Comparison of ENCODE assay signal across 1 cellular context in the genomic region with DNA sequence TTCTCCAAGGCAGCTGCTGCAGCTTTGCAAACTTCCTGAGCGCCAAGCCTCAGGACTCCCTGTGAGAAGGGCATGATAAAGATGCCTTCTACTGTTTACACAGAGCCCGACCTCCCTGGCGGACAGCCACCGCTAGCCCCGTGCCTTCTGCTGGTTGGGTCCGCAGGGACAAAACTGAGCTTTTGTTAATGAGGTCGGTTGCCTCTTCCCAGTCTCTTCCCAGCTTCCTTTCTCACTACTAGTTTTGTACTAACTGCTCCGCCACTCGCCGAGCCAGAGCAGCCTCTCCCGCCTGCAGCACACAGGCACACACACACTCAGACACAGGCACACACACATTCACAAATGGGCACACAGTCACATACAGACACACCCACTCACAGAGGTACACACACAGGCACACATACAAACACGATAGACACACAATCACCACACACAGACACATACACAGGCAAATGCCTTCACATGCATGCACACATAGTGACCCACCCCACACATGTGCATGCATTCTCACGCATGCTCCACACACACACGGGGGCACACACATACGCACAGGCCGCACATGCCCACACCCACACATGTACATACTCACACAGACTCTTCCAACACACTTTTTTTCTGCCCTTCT.
TF ChIP-seq lines count a peak whose summit lies in the region.

A gene with protein sequence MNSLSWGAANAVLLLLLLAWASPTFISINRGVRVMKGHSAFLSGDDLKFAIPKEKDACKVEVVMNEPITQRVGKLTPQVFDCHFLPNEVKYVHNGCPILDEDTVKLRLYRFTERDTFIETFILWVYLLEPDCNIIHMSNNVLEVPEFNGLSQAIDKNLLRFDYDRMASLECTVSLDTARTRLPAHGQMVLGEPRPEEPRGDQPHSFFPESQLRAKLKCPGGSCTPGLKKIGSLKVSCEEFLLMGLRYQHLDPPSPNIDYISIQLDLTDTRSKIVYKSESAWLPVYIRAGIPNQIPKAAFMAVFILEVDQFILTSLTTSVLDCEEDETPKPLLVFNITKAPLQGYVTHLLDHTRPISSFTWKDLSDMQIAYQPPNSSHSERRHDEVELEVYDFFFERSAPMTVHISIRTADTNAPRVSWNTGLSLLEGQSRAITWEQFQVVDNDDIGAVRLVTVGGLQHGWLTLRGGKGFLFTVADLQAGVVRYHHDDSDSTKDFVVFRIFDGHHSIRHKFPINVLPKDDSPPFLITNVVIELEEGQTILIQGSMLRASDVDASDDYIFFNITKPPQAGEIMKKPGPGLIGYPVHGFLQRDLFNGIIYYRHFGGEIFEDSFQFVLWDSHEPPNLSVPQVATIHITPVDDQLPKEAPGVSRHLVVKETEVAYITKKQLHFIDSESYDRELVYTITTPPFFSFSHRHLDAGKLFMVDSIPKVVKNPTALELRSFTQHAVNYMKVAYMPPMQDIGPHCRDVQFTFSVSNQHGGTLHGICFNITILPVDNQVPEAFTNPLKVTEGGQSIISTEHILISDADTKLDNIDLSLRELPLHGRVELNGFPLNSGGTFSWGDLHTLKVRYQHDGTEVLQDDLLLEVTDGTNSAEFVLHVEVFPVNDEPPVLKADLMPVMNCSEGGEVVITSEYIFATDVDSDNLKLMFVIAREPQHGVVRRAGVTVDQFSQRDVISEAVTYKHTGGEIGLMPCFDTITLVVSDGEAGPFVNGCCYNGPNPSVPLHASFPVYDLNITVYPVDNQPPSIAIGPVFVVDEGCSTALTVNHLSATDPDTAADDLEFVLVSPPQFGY (N-terminal part only) (minus strand): TSS at position 251 of the 628 bp plus-strand sequence. CDS start 41,451 bp downstream, outside the sequence.

TF ChIP-seq in WTC11, 78 proteins besides CTCF, POLR2A, EP300 and RAD21 (continued from another document and continues in another):
- TF ChIP-seq, protein P1, sequence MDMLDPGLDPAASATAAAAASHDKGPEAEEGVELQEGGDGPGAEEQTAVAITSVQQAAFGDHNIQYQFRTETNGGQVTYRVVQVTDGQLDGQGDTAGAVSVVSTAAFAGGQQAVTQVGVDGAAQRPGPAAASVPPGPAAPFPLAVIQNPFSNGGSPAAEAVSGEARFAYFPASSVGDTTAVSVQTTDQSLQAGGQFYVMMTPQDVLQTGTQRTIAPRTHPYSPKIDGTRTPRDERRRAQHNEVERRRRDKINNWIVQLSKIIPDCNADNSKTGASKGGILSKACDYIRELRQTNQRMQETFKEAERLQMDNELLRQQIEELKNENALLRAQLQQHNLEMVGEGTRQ (CRISPR knock-in tag; IDR thresholded peaks at IDR 0.05), result 0 out of 2 replicates have a peak, but pooled peaks have one; percentile 16
- TF ChIP-seq ZNF219 (CRISPR knock-in tag; IDR thresholded peaks at IDR 0.05; ENCODE audit: borderline replicate concordance) (no peak), EMX1 (CRISPR knock-in tag; IDR thresholded peaks at IDR 0.05) (no peak), ETV6 (CRISPR knock-in tag; IDR thresholded peaks at IDR 0.05) (0 out of 2 replicates have a peak, but pooled peaks have one; percentile 64), SMAD3 (CRISPR knock-in tag; IDR thresholded peaks at IDR 0.05; ENCODE audit: borderline replicate concordance) (no peak), GRHL2 (CRISPR knock-in tag; IDR thresholded peaks at IDR 0.05; ENCODE audit: insufficient replicate concordance, severe bottlenecking) (no peak), PRRX2 (CRISPR knock-in tag; IDR thresholded peaks at IDR 0.05) (no peak), TP53 (CRISPR knock-in tag; IDR thresholded peaks at IDR 0.05) (no peak), TCF7 (CRISPR knock-in tag; IDR thresholded peaks at IDR 0.05; ENCODE audit: low read depth) (no peak), ZNF317 (CRISPR knock-in tag; IDR thresholded peaks at IDR 0.05; ENCODE audit: borderline replicate concordance, low read depth) (no peak), CBFB (CRISPR knock-in tag; IDR thresholded peaks at IDR 0.05; ENCODE audit: low read depth) (no peak), ATF1 (CRISPR knock-in tag; IDR thresholded peaks at IDR 0.05) (no peak), FOXK1 (CRISPR knock-in tag; IDR thresholded peaks at IDR 0.05) (peak; percentile 61), CREM (CRISPR knock-in tag; IDR thresholded peaks at IDR 0.05) (no peak), ZBTB21 (CRISPR knock-in tag; IDR thresholded peaks at IDR 0.05; ENCODE audit: borderline replicate concordance) (no peak), NR2C2 (CRISPR knock-in tag; IDR thresholded peaks at IDR 0.05) (no peak), ZNF396 (CRISPR knock-in tag; IDR thresholded peaks at IDR 0.05; ENCODE audit: borderline replicate concordance) (no peak), NR1H2 (CRISPR knock-in tag; IDR thresholded peaks at IDR 0.05) (no peak), JAZF1 (CRISPR knock-in tag; IDR thresholded peaks at IDR 0.05) (no peak), ELF4 (CRISPR knock-in tag; IDR thresholded peaks at IDR 0.05; ENCODE audit: low read depth) (no peak), SP1 (CRISPR knock-in tag; conservative IDR thresholded peaks at IDR 0.05) (no peak), NR3C1 (CRISPR knock-in tag; conservative IDR thresholded peaks at IDR 0.05; ENCODE audit: low read depth) (no peak), NFATC4 (CRISPR knock-in tag; IDR thresholded peaks at IDR 0.05) (no peak), ZNF263 (CRISPR knock-in tag; IDR thresholded peaks at IDR 0.05; ENCODE audit: low read depth) (no peak), ZNF232 (CRISPR knock-in tag; IDR thresholded peaks at IDR 0.05) (no peak)
- TF ChIP-seq, protein P2, sequence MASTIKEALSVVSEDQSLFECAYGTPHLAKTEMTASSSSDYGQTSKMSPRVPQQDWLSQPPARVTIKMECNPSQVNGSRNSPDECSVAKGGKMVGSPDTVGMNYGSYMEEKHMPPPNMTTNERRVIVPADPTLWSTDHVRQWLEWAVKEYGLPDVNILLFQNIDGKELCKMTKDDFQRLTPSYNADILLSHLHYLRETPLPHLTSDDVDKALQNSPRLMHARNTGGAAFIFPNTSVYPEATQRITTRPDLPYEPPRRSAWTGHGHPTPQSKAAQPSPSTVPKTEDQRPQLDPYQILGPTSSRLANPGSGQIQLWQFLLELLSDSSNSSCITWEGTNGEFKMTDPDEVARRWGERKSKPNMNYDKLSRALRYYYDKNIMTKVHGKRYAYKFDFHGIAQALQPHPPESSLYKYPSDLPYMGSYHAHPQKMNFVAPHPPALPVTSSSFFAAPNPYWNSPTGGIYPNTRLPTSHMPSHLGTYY (CRISPR knock-in tag; IDR thresholded peaks at IDR 0.05), result no peak
- TF ChIP-seq, protein P3, sequence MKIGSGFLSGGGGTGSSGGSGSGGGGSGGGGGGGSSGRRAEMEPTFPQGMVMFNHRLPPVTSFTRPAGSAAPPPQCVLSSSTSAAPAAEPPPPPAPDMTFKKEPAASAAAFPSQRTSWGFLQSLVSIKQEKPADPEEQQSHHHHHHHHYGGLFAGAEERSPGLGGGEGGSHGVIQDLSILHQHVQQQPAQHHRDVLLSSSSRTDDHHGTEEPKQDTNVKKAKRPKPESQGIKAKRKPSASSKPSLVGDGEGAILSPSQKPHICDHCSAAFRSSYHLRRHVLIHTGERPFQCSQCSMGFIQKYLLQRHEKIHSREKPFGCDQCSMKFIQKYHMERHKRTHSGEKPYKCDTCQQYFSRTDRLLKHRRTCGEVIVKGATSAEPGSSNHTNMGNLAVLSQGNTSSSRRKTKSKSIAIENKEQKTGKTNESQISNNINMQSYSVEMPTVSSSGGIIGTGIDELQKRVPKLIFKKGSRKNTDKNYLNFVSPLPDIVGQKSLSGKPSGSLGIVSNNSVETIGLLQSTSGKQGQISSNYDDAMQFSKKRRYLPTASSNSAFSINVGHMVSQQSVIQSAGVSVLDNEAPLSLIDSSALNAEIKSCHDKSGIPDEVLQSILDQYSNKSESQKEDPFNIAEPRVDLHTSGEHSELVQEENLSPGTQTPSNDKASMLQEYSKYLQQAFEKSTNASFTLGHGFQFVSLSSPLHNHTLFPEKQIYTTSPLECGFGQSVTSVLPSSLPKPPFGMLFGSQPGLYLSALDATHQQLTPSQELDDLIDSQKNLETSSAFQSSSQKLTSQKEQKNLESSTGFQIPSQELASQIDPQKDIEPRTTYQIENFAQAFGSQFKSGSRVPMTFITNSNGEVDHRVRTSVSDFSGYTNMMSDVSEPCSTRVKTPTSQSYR (CRISPR knock-in tag; IDR thresholded peaks at IDR 0.05), result no peak
- TF ChIP-seq, protein P4, sequence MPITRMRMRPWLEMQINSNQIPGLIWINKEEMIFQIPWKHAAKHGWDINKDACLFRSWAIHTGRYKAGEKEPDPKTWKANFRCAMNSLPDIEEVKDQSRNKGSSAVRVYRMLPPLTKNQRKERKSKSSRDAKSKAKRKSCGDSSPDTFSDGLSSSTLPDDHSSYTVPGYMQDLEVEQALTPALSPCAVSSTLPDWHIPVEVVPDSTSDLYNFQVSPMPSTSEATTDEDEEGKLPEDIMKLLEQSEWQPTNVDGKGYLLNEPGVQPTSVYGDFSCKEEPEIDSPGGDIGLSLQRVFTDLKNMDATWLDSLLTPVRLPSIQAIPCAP (CRISPR knock-in tag; IDR thresholded peaks at IDR 0.05), result no peak
- TF ChIP-seq, protein P5, sequence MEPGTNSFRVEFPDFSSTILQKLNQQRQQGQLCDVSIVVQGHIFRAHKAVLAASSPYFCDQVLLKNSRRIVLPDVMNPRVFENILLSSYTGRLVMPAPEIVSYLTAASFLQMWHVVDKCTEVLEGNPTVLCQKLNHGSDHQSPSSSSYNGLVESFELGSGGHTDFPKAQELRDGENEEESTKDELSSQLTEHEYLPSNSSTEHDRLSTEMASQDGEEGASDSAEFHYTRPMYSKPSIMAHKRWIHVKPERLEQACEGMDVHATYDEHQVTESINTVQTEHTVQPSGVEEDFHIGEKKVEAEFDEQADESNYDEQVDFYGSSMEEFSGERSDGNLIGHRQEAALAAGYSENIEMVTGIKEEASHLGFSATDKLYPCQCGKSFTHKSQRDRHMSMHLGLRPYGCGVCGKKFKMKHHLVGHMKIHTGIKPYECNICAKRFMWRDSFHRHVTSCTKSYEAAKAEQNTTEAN (CRISPR knock-in tag; IDR thresholded peaks at IDR 0.05), result peak; percentile 78; the same call in 1 of the 2 replicates
- TF ChIP-seq, protein P6, sequence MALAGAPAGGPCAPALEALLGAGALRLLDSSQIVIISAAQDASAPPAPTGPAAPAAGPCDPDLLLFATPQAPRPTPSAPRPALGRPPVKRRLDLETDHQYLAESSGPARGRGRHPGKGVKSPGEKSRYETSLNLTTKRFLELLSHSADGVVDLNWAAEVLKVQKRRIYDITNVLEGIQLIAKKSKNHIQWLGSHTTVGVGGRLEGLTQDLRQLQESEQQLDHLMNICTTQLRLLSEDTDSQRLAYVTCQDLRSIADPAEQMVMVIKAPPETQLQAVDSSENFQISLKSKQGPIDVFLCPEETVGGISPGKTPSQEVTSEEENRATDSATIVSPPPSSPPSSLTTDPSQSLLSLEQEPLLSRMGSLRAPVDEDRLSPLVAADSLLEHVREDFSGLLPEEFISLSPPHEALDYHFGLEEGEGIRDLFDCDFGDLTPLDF (CRISPR knock-in tag; IDR thresholded peaks at IDR 0.05), result no peak
- TF ChIP-seq, protein P7, sequence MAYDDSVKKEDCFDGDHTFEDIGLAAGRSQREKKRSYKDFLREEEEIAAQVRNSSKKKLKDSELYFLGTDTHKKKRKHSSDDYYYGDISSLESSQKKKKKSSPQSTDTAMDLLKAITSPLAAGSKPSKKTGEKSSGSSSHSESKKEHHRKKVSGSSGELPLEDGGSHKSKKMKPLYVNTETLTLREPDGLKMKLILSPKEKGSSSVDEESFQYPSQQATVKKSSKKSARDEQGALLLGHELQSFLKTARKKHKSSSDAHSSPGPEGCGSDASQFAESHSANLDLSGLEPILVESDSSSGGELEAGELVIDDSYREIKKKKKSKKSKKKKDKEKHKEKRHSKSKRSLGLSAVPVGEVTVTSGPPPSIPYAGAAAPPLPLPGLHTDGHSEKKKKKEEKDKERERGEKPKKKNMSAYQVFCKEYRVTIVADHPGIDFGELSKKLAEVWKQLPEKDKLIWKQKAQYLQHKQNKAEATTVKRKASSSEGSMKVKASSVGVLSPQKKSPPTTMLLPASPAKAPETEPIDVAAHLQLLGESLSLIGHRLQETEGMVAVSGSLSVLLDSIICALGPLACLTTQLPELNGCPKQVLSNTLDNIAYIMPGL (CRISPR knock-in tag; IDR thresholded peaks at IDR 0.05), result no peak
- TF ChIP-seq, protein P8, sequence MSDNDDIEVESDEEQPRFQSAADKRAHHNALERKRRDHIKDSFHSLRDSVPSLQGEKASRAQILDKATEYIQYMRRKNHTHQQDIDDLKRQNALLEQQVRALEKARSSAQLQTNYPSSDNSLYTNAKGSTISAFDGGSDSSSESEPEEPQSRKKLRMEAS (CRISPR knock-in tag; IDR thresholded peaks at IDR 0.05), result no peak
- TF ChIP-seq, protein P9, sequence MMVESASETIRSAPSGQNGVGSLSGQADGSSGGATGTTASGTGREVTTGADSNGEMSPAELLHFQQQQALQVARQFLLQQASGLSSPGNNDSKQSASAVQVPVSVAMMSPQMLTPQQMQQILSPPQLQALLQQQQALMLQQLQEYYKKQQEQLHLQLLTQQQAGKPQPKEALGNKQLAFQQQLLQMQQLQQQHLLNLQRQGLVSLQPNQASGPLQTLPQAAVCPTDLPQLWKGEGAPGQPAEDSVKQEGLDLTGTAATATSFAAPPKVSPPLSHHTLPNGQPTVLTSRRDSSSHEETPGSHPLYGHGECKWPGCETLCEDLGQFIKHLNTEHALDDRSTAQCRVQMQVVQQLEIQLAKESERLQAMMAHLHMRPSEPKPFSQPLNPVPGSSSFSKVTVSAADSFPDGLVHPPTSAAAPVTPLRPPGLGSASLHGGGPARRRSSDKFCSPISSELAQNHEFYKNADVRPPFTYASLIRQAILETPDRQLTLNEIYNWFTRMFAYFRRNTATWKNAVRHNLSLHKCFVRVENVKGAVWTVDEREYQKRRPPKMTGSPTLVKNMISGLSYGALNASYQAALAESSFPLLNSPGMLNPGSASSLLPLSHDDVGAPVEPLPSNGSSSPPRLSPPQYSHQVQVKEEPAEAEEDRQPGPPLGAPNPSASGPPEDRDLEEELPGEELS (CRISPR knock-in tag; IDR thresholded peaks at IDR 0.05), result peak; percentile 71; the same call in 1 of the 2 replicates
- TF ChIP-seq, protein P10, sequence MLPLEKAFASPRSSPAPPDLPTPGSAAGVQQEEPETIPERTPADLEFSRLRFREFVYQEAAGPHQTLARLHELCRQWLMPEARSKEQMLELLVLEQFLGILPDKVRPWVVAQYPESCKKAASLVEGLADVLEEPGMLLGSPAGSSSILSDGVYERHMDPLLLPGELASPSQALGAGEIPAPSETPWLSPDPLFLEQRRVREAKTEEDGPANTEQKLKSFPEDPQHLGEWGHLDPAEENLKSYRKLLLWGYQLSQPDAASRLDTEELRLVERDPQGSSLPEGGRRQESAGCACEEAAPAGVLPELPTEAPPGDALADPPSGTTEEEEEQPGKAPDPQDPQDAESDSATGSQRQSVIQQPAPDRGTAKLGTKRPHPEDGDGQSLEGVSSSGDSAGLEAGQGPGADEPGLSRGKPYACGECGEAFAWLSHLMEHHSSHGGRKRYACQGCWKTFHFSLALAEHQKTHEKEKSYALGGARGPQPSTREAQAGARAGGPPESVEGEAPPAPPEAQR (CRISPR knock-in tag; IDR thresholded peaks at IDR 0.05), result no peak
